Comparison of ENCODE assay signal across 8 cellular contexts in genomic region chr1:226680653-226681052, GRCh38. TPM values are rescaled to one million over a fixed set of nuclear protein-coding genes. Genes with fewer than 3 reads are reported as not detected.
A peak's percentile ranks its signal among the peaks of the same experiment; 100 is the strongest.
DNase-seq lines count a peak whose midpoint lies in the region; ATAC-seq and TF ChIP-seq lines count a peak whose summit lies in the region.

No MANE protein-coding gene starts in this region.

- no peak for DNase-seq in BJ (ENCODE audit: low read depth)
- no peak for DNase-seq in endodermal cell
- no peak for DNase-seq in ovary
- DNase-seq in glutamatergic neuron, result no peak
- DNase-seq in anterior cingulate cortex (lab: John Stamatoyannopoulos, UW), result no peak
- no peak for DNase-seq in cortex of kidney (lab: John Stamatoyannopoulos, UW)

- H4K20me1 ChIP-seq in OCI-LY1 (ENCODE audit: insufficient read depth, low read length), result no peaks in the 10 kb centered on the region

- H3K4me1 Mint-ChIP-seq in endodermal cell (peaks cover 44% of the 10 kb centered on the region), glutamatergic neuron (ENCODE audit: low read depth, unreplicated experiment) (peaks cover 34% of the 10 kb centered on the region)

- H3K36me3 Mint-ChIP-seq in endodermal cell (ENCODE audit: low read depth) (peaks cover 20% of the 10 kb centered on the region), glutamatergic neuron (ENCODE audit: unreplicated experiment) (no peaks in the 10 kb centered on the region)

- H3K9me3 ChIP-seq in OCI-LY1 (ENCODE audit: low read length) (no peaks in the 10 kb centered on the region), endodermal cell (ENCODE audit: control insufficient read depth, low read length) (no peaks in the 10 kb centered on the region), ovary (no peaks in the 10 kb centered on the region)

- peaks cover 26% of the 10 kb centered on the region for H3K27me3 Mint-ChIP-seq in endodermal cell (ENCODE audit: insufficient read depth)
- peaks cover 15% of the 10 kb centered on the region for H3K27me3 Mint-ChIP-seq in glutamatergic neuron (ENCODE audit: unreplicated experiment)

- H3K9ac ChIP-seq in OCI-LY1 (ENCODE audit: low read length), result peak overlapping the region; percentile 57
- peak overlapping the region; percentile 35 for H3K9ac ChIP-seq in endodermal cell (ENCODE audit: extremely low read depth, low read length, poor library complexity, severe bottlenecking)

- WGBS in endodermal cell (ENCODE audit: insufficient coverage in 1 of 2, insufficient read length in 1 of 2), 2 experiments, result 35 to 45% methylated on average over 3 to 5 of the region's 5 CpGs
- WGBS in ovary, 3 donors, result 54 to 66% (median 55%) methylated on average over 5 of the region's 5 CpGs

- TF ChIP-seq EP300 in ovary (IDR thresholded peaks at IDR 0.05), result no peak

- peak overlapping the region; percentile 34; the same call in 1 of the 2 replicates for H3K4me3 ChIP-seq in BJ (ENCODE audit: low read depth, low read length)
- peak overlapping the region; percentile 40 for H3K4me3 ChIP-seq in OCI-LY1 (ENCODE audit: low read depth, low read length, poor library complexity, severe bottlenecking)
- H3K4me3 ChIP-seq in endodermal cell (ENCODE audit: low read length), result peak overlapping the region; percentile 67
- H3K4me3 ChIP-seq in ovary, result no peak overlapping the region

- H3K27ac Mint-ChIP-seq in endodermal cell (peak overlapping the region; percentile 94), glutamatergic neuron (ENCODE audit: unreplicated experiment) (no peak overlapping the region)

- intact Hi-C loops in ovary (cut with DNase I), result no loop called here

- H3K4me1 ChIP-seq in OCI-LY1 (ENCODE audit: insufficient read depth, low read length, severe bottlenecking) (no peaks in the 10 kb centered on the region), endodermal cell (ENCODE audit: control insufficient read depth, insufficient read depth, low read length) (peaks cover 17% of the 10 kb centered on the region), ovary (ENCODE audit: insufficient read depth) (peaks cover 16% of the 10 kb centered on the region)

- H3K36me3 ChIP-seq in BJ (ENCODE audit: control insufficient read depth, insufficient read depth, low read length), result no peaks in the 10 kb centered on the region
- peaks cover 4% of the 10 kb centered on the region; the same call in 1 of the 2 replicates for H3K36me3 ChIP-seq in OCI-LY1 (ENCODE audit: insufficient read depth, low read length)
- H3K36me3 ChIP-seq in endodermal cell (ENCODE audit: control insufficient read depth, insufficient read depth, low read length), result no peaks in the 10 kb centered on the region
- no peaks in the 10 kb centered on the region for H3K36me3 ChIP-seq in ovary

- no peak for TF ChIP-seq CTCF in BJ (IDR thresholded peaks at IDR 0.05; ENCODE audit: insufficient read depth, low read depth, low read length)
- no peak for TF ChIP-seq CTCF in OCI-LY1 (IDR thresholded peaks at IDR 0.05; ENCODE audit: low read length)
- no peak for TF ChIP-seq CTCF in endodermal cell (conservative IDR thresholded peaks at IDR 0.05)
- no peak for TF ChIP-seq CTCF in ovary (IDR thresholded peaks at IDR 0.05)
- TF ChIP-seq CTCF in glutamatergic neuron (IDR thresholded peaks at IDR 0.05; ENCODE audit: partially characterized antibody, unreplicated experiment), result no peak

- H3K9me3 Mint-ChIP-seq in endodermal cell (no peaks in the 10 kb centered on the region), glutamatergic neuron (ENCODE audit: unreplicated experiment) (peaks cover 9% of the 10 kb centered on the region)

- CTCF ChIA-PET in BJ (lab: Yijun Ruan, JAX), result interaction anchor here (0.9 kb wide), 1 partner anchor 9 kb away, joined by 4 read pairs; no protein-coding TSS in a partner anchor

- H3K4me3 Mint-ChIP-seq in endodermal cell (peak overlapping the region; percentile 45), glutamatergic neuron (ENCODE audit: unreplicated experiment) (no peak overlapping the region)

- H3K27ac ChIP-seq in OCI-LY1 (ENCODE audit: low read depth, low read length, poor library complexity, severe bottlenecking) (peak overlapping the region; percentile 100), endodermal cell (ENCODE audit: low read depth, low read length) (peak overlapping the region; percentile 25), ovary (peak overlapping the region; percentile 78 to 94)

- no peak overlapping the region for H2AFZ ChIP-seq in OCI-LY1 (ENCODE audit: low read length)

- H3K4me2 ChIP-seq in OCI-LY1 (ENCODE audit: low read length), result peak overlapping the region; percentile 90

- no peaks in the 10 kb centered on the region for H3K79me2 ChIP-seq in OCI-LY1 (ENCODE audit: insufficient read depth, low read length)

- H3K9me2 ChIP-seq in OCI-LY1 (ENCODE audit: low read depth, low read length), result no peaks in the 10 kb centered on the region

- peaks cover 2% of the 10 kb centered on the region; the same call in 1 of the 2 replicates for H3F3A ChIP-seq in OCI-LY1 (ENCODE audit: insufficient read depth, low read length)

- H3K27me3 ChIP-seq in BJ (ENCODE audit: control insufficient read depth, insufficient read depth, low read length), result no peaks in the 10 kb centered on the region; the same call in 1 of the 2 replicates
- H3K27me3 ChIP-seq in OCI-LY1 (ENCODE audit: insufficient read depth, low read length), result no peaks in the 10 kb centered on the region
- H3K27me3 ChIP-seq in endodermal cell (ENCODE audit: control insufficient read depth, insufficient read depth, low read length, poor library complexity, severe bottlenecking), result no peaks in the 10 kb centered on the region
- H3K27me3 ChIP-seq in ovary, result no peaks in the 10 kb centered on the region

- no peak for TF ChIP-seq POLR2A in ovary (IDR thresholded peaks at IDR 0.05)

- ATAC-seq in GM19324 (IDR thresholded peaks at IDR 0.05; ENCODE audit: low FRiP score, unreplicated experiment), result no peak

- POLR2A ChIA-PET in BJ (lab: Charles Lee), result no interaction called here

RNA-seq across cellular contexts. Expression of gene ITPKB, which starts 58.4 kb away (rescaled TPM):
- polyA plus RNA-seq in BJ (2011; rRNA removed) (1.3 and 1.4 TPM in 2 replicates), ovary (10 to 100 TPM; 11.3 to 19.5 TPM)
- polyA minus RNA-seq in BJ (2011; rRNA and poly(A)+ RNA removed), result 4.1 TPM in 2 replicates
- total RNA-seq in endodermal cell (10 to 100 TPM; 22.4 to 28.3 TPM), ovary (10 to 100 TPM; 13.6 to 43.2 (median 20.5) TPM), glutamatergic neuron (ENCODE audit: unreplicated experiment) (0.34 TPM)
- polyA plus RNA-seq in endodermal cell (2013, experiment 1 of 2), result 12.3 TPM
- polyA plus RNA-seq in endodermal cell (2013, experiment 2 of 2), result 12.3 TPM

Comparison
In these comparisons a context has a peak if more than half of its experiments do, and no peak if none do; other contexts are left out.
1. H3K27ac ChIP-seq: peak in every context shown above with its lines; median percentile 100 in OCI-LY1; 86 in ovary; 25 in endodermal cell.
2. RNA of gene ITPKB, which starts 58.4 kb away (total RNA-seq): 22.4 to 28.3 TPM in endodermal cell and 13.6 to 43.2 TPM in ovary; 0.34 TPM in glutamatergic neuron (single experiment); every median in the first group is over 10 times any median in the second.